Comparison of ENCODE assay signal across 1 cellular context in the genomic region with DNA sequence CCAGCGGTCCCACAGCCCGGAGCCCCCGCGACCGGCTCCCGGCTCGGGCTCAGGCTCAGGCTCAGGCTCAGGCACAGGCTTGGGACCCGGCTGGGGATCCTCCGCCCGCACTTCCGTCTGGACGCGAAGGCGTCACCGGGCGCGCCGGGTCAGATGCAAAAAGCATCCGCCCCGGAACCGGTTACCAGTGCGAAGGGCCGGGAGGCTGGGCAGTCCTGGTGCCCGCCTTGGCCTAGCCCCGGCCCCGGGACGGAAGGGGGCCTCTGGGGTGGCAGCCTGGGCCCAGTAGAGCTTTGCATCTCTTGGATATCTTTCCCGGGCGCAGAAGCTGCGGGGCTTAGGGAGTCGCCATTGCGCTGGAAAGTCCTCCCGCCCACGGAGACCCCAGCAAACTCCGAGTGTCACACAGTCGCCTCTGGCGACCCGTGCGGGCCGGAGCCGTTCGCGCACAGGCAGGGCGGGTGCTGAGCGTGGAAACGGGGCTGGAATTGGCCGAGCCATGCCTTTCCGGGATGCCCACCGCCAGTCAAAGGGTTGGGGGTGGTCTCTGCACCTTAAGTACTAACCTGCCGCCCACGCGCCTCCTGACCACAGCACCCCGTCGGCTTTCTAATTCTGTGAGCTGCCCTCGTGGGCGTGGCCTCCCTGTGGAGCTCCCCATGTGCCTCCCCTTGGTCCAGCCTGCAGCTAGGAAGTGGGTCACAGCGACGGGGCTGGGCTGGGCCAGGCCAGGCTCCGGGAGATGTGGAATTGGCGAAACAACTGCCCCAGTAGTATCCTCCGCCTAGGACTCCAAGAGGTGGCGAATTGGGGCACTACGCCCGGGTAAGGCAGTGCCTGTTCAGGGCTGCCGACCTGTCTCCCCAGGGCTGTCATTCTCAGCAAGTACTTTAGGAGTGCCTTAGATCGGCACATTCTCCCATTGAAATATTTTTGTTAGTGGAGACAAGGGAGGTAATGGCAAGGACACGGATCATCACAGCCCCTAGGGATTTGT.
TF ChIP-seq lines count a peak whose summit lies in the region.

A gene (minus strand): TSS at position 119 of the 997 bp plus-strand sequence. CDS start 129 bp downstream, outside the sequence.

TF ChIP-seq in HepG2, 621 proteins besides CTCF, POLR2A, EP300 and RAD21 (continued from another document and continues in another):
- TF ChIP-seq, protein P1, sequence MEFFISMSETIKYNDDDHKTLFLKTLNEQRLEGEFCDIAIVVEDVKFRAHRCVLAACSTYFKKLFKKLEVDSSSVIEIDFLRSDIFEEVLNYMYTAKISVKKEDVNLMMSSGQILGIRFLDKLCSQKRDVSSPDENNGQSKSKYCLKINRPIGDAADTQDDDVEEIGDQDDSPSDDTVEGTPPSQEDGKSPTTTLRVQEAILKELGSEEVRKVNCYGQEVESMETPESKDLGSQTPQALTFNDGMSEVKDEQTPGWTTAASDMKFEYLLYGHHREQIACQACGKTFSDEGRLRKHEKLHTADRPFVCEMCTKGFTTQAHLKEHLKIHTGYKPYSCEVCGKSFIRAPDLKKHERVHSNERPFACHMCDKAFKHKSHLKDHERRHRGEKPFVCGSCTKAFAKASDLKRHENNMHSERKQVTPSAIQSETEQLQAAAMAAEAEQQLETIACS (CRISPR knock-in tag; IDR thresholded peaks at IDR 0.05) = 0 out of 2 replicates have a peak, but pooled peaks have one; percentile 23
- peak; percentile 67 for TF ChIP-seq ZMYM2 (CRISPR knock-in tag; IDR thresholded peaks at IDR 0.05)
- TF ChIP-seq SP2 (CRISPR knock-in tag; IDR thresholded peaks at IDR 0.05) = peak; percentile 77
- TF ChIP-seq, protein P2, sequence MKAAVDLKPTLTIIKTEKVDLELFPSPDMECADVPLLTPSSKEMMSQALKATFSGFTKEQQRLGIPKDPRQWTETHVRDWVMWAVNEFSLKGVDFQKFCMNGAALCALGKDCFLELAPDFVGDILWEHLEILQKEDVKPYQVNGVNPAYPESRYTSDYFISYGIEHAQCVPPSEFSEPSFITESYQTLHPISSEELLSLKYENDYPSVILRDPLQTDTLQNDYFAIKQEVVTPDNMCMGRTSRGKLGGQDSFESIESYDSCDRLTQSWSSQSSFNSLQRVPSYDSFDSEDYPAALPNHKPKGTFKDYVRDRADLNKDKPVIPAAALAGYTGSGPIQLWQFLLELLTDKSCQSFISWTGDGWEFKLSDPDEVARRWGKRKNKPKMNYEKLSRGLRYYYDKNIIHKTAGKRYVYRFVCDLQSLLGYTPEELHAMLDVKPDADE (CRISPR knock-in tag; IDR thresholded peaks at IDR 0.05) = 0 out of 2 replicates have a peak, but pooled peaks have one; percentile 85
- TF ChIP-seq, protein P3, sequence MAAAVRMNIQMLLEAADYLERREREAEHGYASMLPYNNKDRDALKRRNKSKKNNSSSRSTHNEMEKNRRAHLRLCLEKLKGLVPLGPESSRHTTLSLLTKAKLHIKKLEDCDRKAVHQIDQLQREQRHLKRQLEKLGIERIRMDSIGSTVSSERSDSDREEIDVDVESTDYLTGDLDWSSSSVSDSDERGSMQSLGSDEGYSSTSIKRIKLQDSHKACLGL (CRISPR knock-in tag; IDR thresholded peaks at IDR 0.05) = peak; percentile 64
- TF ChIP-seq, protein P4, sequence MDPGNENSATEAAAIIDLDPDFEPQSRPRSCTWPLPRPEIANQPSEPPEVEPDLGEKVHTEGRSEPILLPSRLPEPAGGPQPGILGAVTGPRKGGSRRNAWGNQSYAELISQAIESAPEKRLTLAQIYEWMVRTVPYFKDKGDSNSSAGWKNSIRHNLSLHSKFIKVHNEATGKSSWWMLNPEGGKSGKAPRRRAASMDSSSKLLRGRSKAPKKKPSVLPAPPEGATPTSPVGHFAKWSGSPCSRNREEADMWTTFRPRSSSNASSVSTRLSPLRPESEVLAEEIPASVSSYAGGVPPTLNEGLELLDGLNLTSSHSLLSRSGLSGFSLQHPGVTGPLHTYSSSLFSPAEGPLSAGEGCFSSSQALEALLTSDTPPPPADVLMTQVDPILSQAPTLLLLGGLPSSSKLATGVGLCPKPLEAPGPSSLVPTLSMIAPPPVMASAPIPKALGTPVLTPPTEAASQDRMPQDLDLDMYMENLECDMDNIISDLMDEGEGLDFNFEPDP (CRISPR knock-in tag; conservative IDR thresholded peaks at IDR 0.05) = no peak
- TF ChIP-seq ZNF143 (CRISPR knock-in tag; IDR thresholded peaks at IDR 0.05) = 0 out of 2 replicates have a peak, but pooled peaks have one; percentile 34
- TF ChIP-seq ZNF432 (CRISPR knock-in tag; IDR thresholded peaks at IDR 0.05; ENCODE audit: borderline replicate concordance) = no peak
- TF ChIP-seq, protein P5, sequence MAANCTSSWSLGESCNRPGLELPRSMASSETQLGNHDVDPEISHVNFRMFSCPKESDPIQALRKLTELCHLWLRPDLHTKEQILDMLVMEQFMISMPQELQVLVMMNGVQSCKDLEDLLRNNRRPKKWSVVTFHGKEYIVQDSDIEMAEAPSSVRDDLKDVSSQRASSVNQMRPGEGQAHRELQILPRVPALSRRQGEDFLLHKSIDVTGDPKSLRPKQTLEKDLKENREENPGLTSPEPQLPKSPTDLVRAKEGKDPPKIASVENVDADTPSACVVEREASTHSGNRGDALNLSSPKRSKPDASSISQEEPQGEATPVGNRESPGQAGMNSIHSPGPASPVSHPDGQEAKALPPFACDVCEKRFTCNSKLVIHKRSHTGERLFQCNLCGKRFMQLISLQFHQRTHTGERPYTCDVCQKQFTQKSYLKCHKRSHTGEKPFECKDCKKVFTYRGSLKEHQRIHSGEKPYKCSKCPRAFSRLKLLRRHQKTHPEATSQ (CRISPR knock-in tag; IDR thresholded peaks at IDR 0.05; ENCODE audit: borderline replicate concordance) = no peak
- peak; percentile 32 for TF ChIP-seq MAZ (IDR thresholded peaks at IDR 0.05; ENCODE audit: borderline replicate concordance, low read depth, low read length)
- TF ChIP-seq MAZ (CRISPR knock-in tag; IDR thresholded peaks at IDR 0.05; ENCODE audit: low read depth) = peak; percentile 38
- peak; percentile 70; the same call in 1 of the 2 replicates for TF ChIP-seq MXD4 (CRISPR knock-in tag; IDR thresholded peaks at IDR 0.05)
- peak; percentile 34; the same call in 1 of the 2 replicates for TF ChIP-seq KLF9 (CRISPR knock-in tag; IDR thresholded peaks at IDR 0.05; ENCODE audit: low read depth)
- TF ChIP-seq ZNF792 (CRISPR knock-in tag; IDR thresholded peaks at IDR 0.05) = 0 out of 2 replicates have a peak, but pooled peaks have one; percentile 16
- TF ChIP-seq PHF8 (CRISPR knock-in tag; IDR thresholded peaks at IDR 0.05) = peak; percentile 99
- TF ChIP-seq, protein P6, sequence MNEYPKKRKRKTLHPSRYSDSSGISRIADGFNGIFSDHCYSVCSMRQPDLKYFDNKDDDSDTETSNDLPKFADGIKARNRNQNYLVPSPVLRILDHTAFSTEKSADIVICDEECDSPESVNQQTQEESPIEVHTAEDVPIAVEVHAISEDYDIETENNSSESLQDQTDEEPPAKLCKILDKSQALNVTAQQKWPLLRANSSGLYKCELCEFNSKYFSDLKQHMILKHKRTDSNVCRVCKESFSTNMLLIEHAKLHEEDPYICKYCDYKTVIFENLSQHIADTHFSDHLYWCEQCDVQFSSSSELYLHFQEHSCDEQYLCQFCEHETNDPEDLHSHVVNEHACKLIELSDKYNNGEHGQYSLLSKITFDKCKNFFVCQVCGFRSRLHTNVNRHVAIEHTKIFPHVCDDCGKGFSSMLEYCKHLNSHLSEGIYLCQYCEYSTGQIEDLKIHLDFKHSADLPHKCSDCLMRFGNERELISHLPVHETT (CRISPR knock-in tag; conservative IDR thresholded peaks at IDR 0.05) = peak; percentile 88; the same call in 1 of the 2 replicates
- TF ChIP-seq, protein P7, sequence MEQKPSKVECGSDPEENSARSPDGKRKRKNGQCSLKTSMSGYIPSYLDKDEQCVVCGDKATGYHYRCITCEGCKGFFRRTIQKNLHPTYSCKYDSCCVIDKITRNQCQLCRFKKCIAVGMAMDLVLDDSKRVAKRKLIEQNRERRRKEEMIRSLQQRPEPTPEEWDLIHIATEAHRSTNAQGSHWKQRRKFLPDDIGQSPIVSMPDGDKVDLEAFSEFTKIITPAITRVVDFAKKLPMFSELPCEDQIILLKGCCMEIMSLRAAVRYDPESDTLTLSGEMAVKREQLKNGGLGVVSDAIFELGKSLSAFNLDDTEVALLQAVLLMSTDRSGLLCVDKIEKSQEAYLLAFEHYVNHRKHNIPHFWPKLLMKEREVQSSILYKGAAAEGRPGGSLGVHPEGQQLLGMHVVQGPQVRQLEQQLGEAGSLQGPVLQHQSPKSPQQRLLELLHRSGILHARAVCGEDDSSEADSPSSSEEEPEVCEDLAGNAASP (CRISPR knock-in tag; IDR thresholded peaks at IDR 0.05; ENCODE audit: borderline replicate concordance) = 0 out of 2 replicates have a peak, but pooled peaks have one; percentile 13
- peak; percentile 57; the same call in 1 of the 2 replicates for TF ChIP-seq CHD2 (IDR thresholded peaks at IDR 0.05; ENCODE audit: low read depth, low read length)
- TF ChIP-seq ZNF598 (CRISPR knock-in tag; IDR thresholded peaks at IDR 0.05; ENCODE audit: borderline replicate concordance) = peak; percentile 69; the same call in 1 of the 2 replicates
- TF ChIP-seq, protein P8, sequence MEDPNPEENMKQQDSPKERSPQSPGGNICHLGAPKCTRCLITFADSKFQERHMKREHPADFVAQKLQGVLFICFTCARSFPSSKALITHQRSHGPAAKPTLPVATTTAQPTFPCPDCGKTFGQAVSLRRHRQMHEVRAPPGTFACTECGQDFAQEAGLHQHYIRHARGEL (CRISPR knock-in tag; IDR thresholded peaks at IDR 0.05) = no peak
- TF ChIP-seq ZNF782 (CRISPR knock-in tag; IDR thresholded peaks at IDR 0.05; ENCODE audit: borderline replicate concordance) = 0 out of 2 replicates have a peak, but pooled peaks have one; percentile 6
- TF ChIP-seq ZSCAN31 (CRISPR knock-in tag; IDR thresholded peaks at IDR 0.05; ENCODE audit: low read depth) = peak; percentile 61; the same call in 1 of the 2 replicates
- TF ChIP-seq, protein P9, sequence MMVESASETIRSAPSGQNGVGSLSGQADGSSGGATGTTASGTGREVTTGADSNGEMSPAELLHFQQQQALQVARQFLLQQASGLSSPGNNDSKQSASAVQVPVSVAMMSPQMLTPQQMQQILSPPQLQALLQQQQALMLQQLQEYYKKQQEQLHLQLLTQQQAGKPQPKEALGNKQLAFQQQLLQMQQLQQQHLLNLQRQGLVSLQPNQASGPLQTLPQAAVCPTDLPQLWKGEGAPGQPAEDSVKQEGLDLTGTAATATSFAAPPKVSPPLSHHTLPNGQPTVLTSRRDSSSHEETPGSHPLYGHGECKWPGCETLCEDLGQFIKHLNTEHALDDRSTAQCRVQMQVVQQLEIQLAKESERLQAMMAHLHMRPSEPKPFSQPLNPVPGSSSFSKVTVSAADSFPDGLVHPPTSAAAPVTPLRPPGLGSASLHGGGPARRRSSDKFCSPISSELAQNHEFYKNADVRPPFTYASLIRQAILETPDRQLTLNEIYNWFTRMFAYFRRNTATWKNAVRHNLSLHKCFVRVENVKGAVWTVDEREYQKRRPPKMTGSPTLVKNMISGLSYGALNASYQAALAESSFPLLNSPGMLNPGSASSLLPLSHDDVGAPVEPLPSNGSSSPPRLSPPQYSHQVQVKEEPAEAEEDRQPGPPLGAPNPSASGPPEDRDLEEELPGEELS (CRISPR knock-in tag; IDR thresholded peaks at IDR 0.05) = no peak
- TF ChIP-seq, protein P10, sequence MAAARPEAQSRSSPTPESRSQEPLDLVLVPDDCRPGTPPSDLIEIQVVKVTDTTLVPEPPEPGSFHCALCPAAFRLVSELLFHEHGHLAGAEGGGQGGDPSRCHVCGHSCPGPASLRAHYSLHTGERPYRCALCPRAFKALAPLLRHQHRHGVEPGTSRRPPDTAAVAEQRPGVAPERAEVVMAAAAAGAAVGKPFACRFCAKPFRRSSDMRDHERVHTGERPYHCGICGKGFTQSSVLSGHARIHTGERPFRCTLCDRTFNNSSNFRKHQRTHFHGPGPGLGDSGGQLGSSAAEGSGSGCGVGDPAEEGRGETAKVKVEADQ (CRISPR knock-in tag; IDR thresholded peaks at IDR 0.05; ENCODE audit: borderline replicate concordance) = 0 out of 2 replicates have a peak, but pooled peaks have one; percentile 35
- TF ChIP-seq EEA1 (CRISPR knock-in tag; IDR thresholded peaks at IDR 0.05; ENCODE audit: borderline replicate concordance) = no peak
- TF ChIP-seq, protein P11, sequence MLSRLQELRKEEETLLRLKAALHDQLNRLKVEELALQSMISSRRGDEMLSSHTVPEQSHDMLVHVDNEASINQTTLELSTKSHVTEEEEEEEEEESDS (CRISPR knock-in tag; IDR thresholded peaks at IDR 0.05; ENCODE audit: borderline replicate concordance) = no peak
- TF ChIP-seq, protein P12, sequence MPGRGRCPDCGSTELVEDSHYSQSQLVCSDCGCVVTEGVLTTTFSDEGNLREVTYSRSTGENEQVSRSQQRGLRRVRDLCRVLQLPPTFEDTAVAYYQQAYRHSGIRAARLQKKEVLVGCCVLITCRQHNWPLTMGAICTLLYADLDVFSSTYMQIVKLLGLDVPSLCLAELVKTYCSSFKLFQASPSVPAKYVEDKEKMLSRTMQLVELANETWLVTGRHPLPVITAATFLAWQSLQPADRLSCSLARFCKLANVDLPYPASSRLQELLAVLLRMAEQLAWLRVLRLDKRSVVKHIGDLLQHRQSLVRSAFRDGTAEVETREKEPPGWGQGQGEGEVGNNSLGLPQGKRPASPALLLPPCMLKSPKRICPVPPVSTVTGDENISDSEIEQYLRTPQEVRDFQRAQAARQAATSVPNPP (CRISPR knock-in tag; IDR thresholded peaks at IDR 0.05) = peak; percentile 33; the same call in 1 of the 2 replicates
- TF ChIP-seq TP53 (CRISPR knock-in tag; conservative IDR thresholded peaks at IDR 0.05) = 0 out of 2 replicates have a peak, but pooled peaks have one; percentile 51
- no peak for TF ChIP-seq ZNF451 (CRISPR knock-in tag; IDR thresholded peaks at IDR 0.05)
- TF ChIP-seq HIVEP1 (CRISPR knock-in tag; IDR thresholded peaks at IDR 0.05) = 0 out of 2 replicates have a peak, but pooled peaks have one; percentile 9
- no peak for TF ChIP-seq PCBP2 (optimal IDR thresholded peaks at IDR 0.05; ENCODE audit: low read depth, low read length, poor library complexity, severe bottlenecking)
- TF ChIP-seq HNRNPUL1 (IDR thresholded peaks at IDR 0.05; ENCODE audit: low read depth, low read length) = no peak
- peak; percentile 94 for TF ChIP-seq ELF1 (CRISPR knock-in tag; IDR thresholded peaks at IDR 0.05)
- TF ChIP-seq SMAD1 (CRISPR knock-in tag; IDR thresholded peaks at IDR 0.05; ENCODE audit: borderline replicate concordance, low read depth) = peak; percentile 89; the same call in 1 of the 2 replicates
- TF ChIP-seq SAP130 (CRISPR knock-in tag; IDR thresholded peaks at IDR 0.05; ENCODE audit: low read depth) = peak; percentile 89
- TF ChIP-seq SNAPC2 (CRISPR knock-in tag; IDR thresholded peaks at IDR 0.05) = peak; percentile 25; the same call in 1 of the 2 replicates
- TF ChIP-seq, protein P13, sequence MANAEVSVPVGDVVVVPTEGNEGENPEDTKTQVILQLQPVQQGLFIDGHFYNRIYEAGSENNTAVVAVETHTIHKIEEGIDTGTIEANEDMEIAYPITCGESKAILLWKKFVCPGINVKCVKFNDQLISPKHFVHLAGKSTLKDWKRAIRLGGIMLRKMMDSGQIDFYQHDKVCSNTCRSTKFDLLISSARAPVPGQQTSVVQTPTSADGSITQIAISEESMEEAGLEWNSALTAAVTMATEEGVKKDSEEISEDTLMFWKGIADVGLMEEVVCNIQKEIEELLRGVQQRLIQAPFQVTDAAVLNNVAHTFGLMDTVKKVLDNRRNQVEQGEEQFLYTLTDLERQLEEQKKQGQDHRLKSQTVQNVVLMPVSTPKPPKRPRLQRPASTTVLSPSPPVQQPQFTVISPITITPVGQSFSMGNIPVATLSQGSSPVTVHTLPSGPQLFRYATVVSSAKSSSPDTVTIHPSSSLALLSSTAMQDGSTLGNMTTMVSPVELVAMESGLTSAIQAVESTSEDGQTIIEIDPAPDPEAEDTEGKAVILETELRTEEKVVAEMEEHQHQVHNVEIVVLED (CRISPR knock-in tag; IDR thresholded peaks at IDR 0.05; ENCODE audit: borderline replicate concordance) = peak; percentile 96
